ENCODE assay signal across 20 cellular contexts in genomic region chr13:95327190-95327589, GRCh38. TPM values are rescaled to one million over a fixed set of nuclear protein-coding genes. Genes with fewer than 3 reads are reported as not detected.
DNase-seq lines count a peak whose midpoint lies in the region; ATAC-seq and TF ChIP-seq lines count a peak whose summit lies in the region.
"Had no signal": no experiment of that assay in that cellular context is flagged by ENCODE, and none has a peak within 500 bp of the region (broad histone marks: within the 10 kb centered on the region; RNA-seq: fewer than 3 reads in every experiment).

No MANE protein-coding gene starts in this region.

- no peaks in the 10 kb centered on the region for H3K36me3 ChIP-seq in rectal smooth muscle tissue (ENCODE audit: control insufficient read depth, insufficient read depth, low read length)
- H3K36me3 ChIP-seq: BLaER1 had no signal

- H3K27me3 ChIP-seq in rectal smooth muscle tissue (ENCODE audit: control insufficient read depth, insufficient read depth, low read length): no peaks in the 10 kb centered on the region
- H3K27me3 ChIP-seq: BLaER1 had no signal

- no peak for TF ChIP-seq CTCF in nephron (IDR thresholded peaks at IDR 0.05; ENCODE audit: unreplicated experiment in 3 of 3)

- H3K4me1 ChIP-seq in rectal smooth muscle tissue (ENCODE audit: control insufficient read depth, insufficient read depth, low read length): no peaks in the 10 kb centered on the region
- H3K4me1 ChIP-seq: BLaER1 had no signal

- CTCF ChIA-PET in activated CD4-positive, alpha-beta memory T cell treated with anti-CD3 and anti-CD28 coated beads, Interleukin-2, amount 10 ng/mL, durations not matched to agents 7 days and 5 days (lab: Charles Lee): no interaction called here

- ATAC-seq in HG03432 (IDR thresholded peaks at IDR 0.05; ENCODE audit: unreplicated experiment): no peak
- ATAC-seq in HG02798 (IDR thresholded peaks at IDR 0.05; ENCODE audit: poor library complexity, unreplicated experiment): no peak
- ATAC-seq: CD8-positive, alpha-beta T cell; GM12878; HepG2 had no signal

- POLR2A ChIA-PET in activated CD4-positive, alpha-beta memory T cell treated with anti-CD3 and anti-CD28 coated beads, Interleukin-2, amount 10 ng/mL, durations not matched to agents 7 days and 5 days (lab: Charles Lee): no interaction called here

- no peak overlapping the region for H3K4me3 Mint-ChIP-seq in nephron
- no peak overlapping the region for H3K4me3 Mint-ChIP-seq in activated CD4-positive, alpha-beta memory T cell treated with anti-CD3 and anti-CD28 coated beads, Interleukin-2, amount 10 ng/mL, durations not matched to agents 7 days and 5 days
- H3K4me3 Mint-ChIP-seq: CD8-positive, alpha-beta T cell; IgD-negative memory B cell had no signal

- no peak overlapping the region for H3K4me3 ChIP-seq in rectal smooth muscle tissue (ENCODE audit: low read length)
- H3K4me3 ChIP-seq: BLaER1, GM12878, GM23248 had no signal

- H3K9ac ChIP-seq in rectal smooth muscle tissue (ENCODE audit: low read length): no peak overlapping the region
- H3K9ac ChIP-seq: BLaER1, GM23248 had no signal

- peak overlapping the region in 2 of 3 experiments; percentile 50 to 74 for H3K27ac Mint-ChIP-seq in nephron
- H3K27ac Mint-ChIP-seq in activated CD4-positive, alpha-beta memory T cell treated with anti-CD3 and anti-CD28 coated beads, Interleukin-2, amount 10 ng/mL, durations not matched to agents 7 days and 5 days: no peak overlapping the region
- H3K27ac Mint-ChIP-seq: CD8-positive, alpha-beta T cell; IgD-negative memory B cell had no signal

- H3K27me3 Mint-ChIP-seq in nephron (ENCODE audit: low read depth): no peaks in the 10 kb centered on the region
- H3K27me3 Mint-ChIP-seq in activated CD4-positive, alpha-beta memory T cell treated with anti-CD3 and anti-CD28 coated beads, Interleukin-2, amount 10 ng/mL, durations not matched to agents 7 days and 5 days: no peaks in the 10 kb centered on the region
- H3K27me3 Mint-ChIP-seq: IgD-negative memory B cell had no signal

- DNase-seq in SHP77 (lab: John Stamatoyannopoulos, UW) (peak; percentile 56 to 57), DMS 273 (lab: John Stamatoyannopoulos, UW; ENCODE audit: unreplicated experiment) (no peak)
- DNase-seq in activated CD4-positive, alpha-beta memory T cell treated with anti-CD3 and anti-CD28 coated beads, Interleukin-2, amount 10 ng/mL, durations not matched to agents 7 days and 5 days: no peak
- DNase-seq: 8988T; Calu3; CD8-positive, alpha-beta T cell; DMS 273 treated with DMSO at 0.1 percent for 48 hours; DMS53; DND-41; EL; GM23248; HCEC 1CT had no signal

- H3K36me3 Mint-ChIP-seq in nephron (ENCODE audit: low read depth): no peaks in the 10 kb centered on the region
- no peaks in the 10 kb centered on the region for H3K36me3 Mint-ChIP-seq in activated CD4-positive, alpha-beta memory T cell treated with anti-CD3 and anti-CD28 coated beads, Interleukin-2, amount 10 ng/mL, durations not matched to agents 7 days and 5 days (ENCODE audit: low read depth)
- H3K36me3 Mint-ChIP-seq: CD8-positive, alpha-beta T cell; IgD-negative memory B cell had no signal

- H3K9me3 Mint-ChIP-seq in nephron: peaks cover 3% of the 10 kb centered on the region
- no peaks in the 10 kb centered on the region for H3K9me3 Mint-ChIP-seq in activated CD4-positive, alpha-beta memory T cell treated with anti-CD3 and anti-CD28 coated beads, Interleukin-2, amount 10 ng/mL, durations not matched to agents 7 days and 5 days
- H3K9me3 Mint-ChIP-seq: CD8-positive, alpha-beta T cell; IgD-negative memory B cell had no signal

- H3K4me1 Mint-ChIP-seq in nephron: peaks cover 5% of the 10 kb centered on the region
- H3K4me1 Mint-ChIP-seq in activated CD4-positive, alpha-beta memory T cell treated with anti-CD3 and anti-CD28 coated beads, Interleukin-2, amount 10 ng/mL, durations not matched to agents 7 days and 5 days: no peaks in the 10 kb centered on the region
- H3K4me1 Mint-ChIP-seq: IgD-negative memory B cell had no signal

- H3K27ac ChIP-seq in rectal smooth muscle tissue (ENCODE audit: low read depth, low read length): peak overlapping the region; percentile 59
- H3K27ac ChIP-seq: BLaER1, GM23248 had no signal

RNA-seq across cellular contexts. Expression of gene ABCC4, which starts 25.9 kb away (rescaled TPM):
- 1 to 10 TPM; 3.8 to 4.5 TPM for total RNA-seq in activated CD4-positive, alpha-beta memory T cell treated with anti-CD3 and anti-CD28 coated beads, Interleukin-2, amount 10 ng/mL, durations not matched to agents 7 days and 5 days

Comparison
In these comparisons a context has a peak if more than half of its experiments do, and no peak if none do; other contexts are left out.
1. DNase-seq: peak in SHP77 (2 of 2); none in DMS 273 (single experiment) and activated CD4-positive, alpha-beta memory T cell treated with anti-CD3 and anti-CD28 coated beads, Interleukin-2, amount 10 ng/mL, durations not matched to agents 7 days and 5 days (single experiment).